Comparison of ENCODE assay signal across 25 cellular contexts in the genomic region with DNA sequence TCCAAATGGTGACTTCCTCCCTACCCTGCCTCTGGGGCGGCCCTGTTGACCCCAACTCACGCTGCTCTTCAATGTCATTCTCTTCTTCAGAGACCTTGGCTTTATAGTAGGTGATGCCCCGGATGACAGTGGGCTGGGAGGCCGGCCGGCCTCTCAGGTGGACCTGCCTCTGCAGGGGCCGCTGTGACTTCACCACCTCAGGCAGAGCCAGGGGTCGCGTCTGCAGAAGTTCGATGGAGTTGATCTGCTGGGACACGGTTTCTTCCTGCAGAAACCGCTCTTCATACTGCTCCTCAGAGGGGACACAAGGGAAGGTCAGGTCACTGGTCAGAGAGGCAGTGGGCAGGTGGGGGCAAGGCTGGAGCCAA. TPM values are rescaled to one million over a fixed set of nuclear protein-coding genes. Genes with fewer than 3 reads are reported as not detected.
DNase-seq lines count a peak whose midpoint lies in the region; ATAC-seq, FAIRE-seq and TF ChIP-seq lines count a peak whose summit lies in the region.
"Had no signal": no experiment of that assay in that cellular context is flagged by ENCODE, and none has a peak within 500 bp of the region (broad histone marks: within the 10 kb centered on the region; RNA-seq: fewer than 3 reads in every experiment).

No MANE protein-coding gene starts in this region.

- H3K56ac ChIP-seq in mesendoderm (ENCODE audit: low read length), result no peak overlapping the region

- TF ChIP-seq EP300 in HepG2 (IDR thresholded peaks at IDR 0.05; ENCODE audit: low read depth in 2 of 2, low read length in 2 of 2), result no peak
- no peak for TF ChIP-seq EP300 in HepG2 (CRISPR knock-in tag; IDR thresholded peaks at IDR 0.05; ENCODE audit: borderline replicate concordance)

- POLR2A ChIA-PET in HepG2 (lab: Yijun Ruan, JAX), result no interaction called here

- H3K79me1 ChIP-seq in mesendoderm (ENCODE audit: low read length), result no peaks in the 10 kb centered on the region

- H3K27me3 ChIP-seq in HepG2 (ENCODE audit: control insufficient read depth in 1 of 2, insufficient read depth in 2 of 2, low read length in 2 of 2), result peaks cover 6 to 31% of the 10 kb centered on the region in 2 experiments; a peak in 4 of 5 replicates
- H3K27me3 ChIP-seq in right lobe of liver, result no peaks in the 10 kb centered on the region
- H3K27me3 ChIP-seq in mesendoderm (ENCODE audit: insufficient read depth, low read length, poor library complexity), result no peaks in the 10 kb centered on the region
- no peaks in the 10 kb centered on the region for H3K27me3 ChIP-seq in smooth muscle cell (ENCODE audit: low read depth)
- H3K27me3 ChIP-seq: BE2C, BLaER1 had no signal

- BruUV-seq in HepG2 (replicated peaks; lab: Mats Ljungman, UMichigan), result no TSS peak

- in situ Hi-C loops in HepG2 (cut with HindIII; ENCODE audit: extremely low pct_ligation_motif_present, low pct_unique_long_range_greater_than_20kb), result no loop called here

- H3K23ac ChIP-seq in mesendoderm (ENCODE audit: low read length), result peak overlapping the region; percentile 24

- ATAC-seq in HepG2 (no peak), right lobe of liver (no peak)
- ATAC-seq: A549, GM12878 had no signal

- DNase-seq in HepG2 (ENCODE audit: low spot score) (no peak), right lobe of liver (no peak), mesendoderm (no peak), NCI-H446 treated with DMSO at 0.1 percent for 48 hours (lab: John Stamatoyannopoulos, UW) (no peak), smooth muscle cell (lab: John Stamatoyannopoulos, UW; ENCODE audit: unreplicated experiment) (no peak)
- DNase-seq: BE2C; C1 segment of cervical spinal cord; CD4-positive, alpha-beta memory T cell; CD4-positive, CD25-positive, alpha-beta regulatory T cell; CD8-positive, alpha-beta memory T cell; COR-L47; DMS 273 treated with DMSO at 0.1 percent for 48 hours; DMS153; DMS53; DMS79; DND-41; EL; GDM1 had no signal

- H4K20me1 ChIP-seq in HepG2 (ENCODE audit: insufficient read depth, low read length), result no peaks in the 10 kb centered on the region
- H4K20me1 ChIP-seq in smooth muscle cell (ENCODE audit: low read depth), result no peaks in the 10 kb centered on the region
- H4K20me1 ChIP-seq: BLaER1 had no signal

- H3K9me3 ChIP-seq in HepG2 (ENCODE audit: low read length) (no peaks in the 10 kb centered on the region), right lobe of liver (no peaks in the 10 kb centered on the region), smooth muscle cell (replicated peaks; ENCODE audit: low read depth) (no peaks in the 10 kb centered on the region)
- H3K9me3 ChIP-seq: A549, BE2C, BLaER1 had no signal

- H3K4me2 ChIP-seq in HepG2 (ENCODE audit: low read depth, low read length), result no peak overlapping the region
- no peak overlapping the region for H3K4me2 ChIP-seq in mesendoderm (ENCODE audit: low read length)
- no peak overlapping the region for H3K4me2 ChIP-seq in smooth muscle cell
- H3K4me2 ChIP-seq: A549, BLaER1 had no signal

- CTCF ChIA-PET in HepG2 (lab: Yijun Ruan, JAX; ENCODE audit: low intra/inter-chr PET ratio, low total read pairs), result no interaction called here

- H2AFZ ChIP-seq in HepG2 (ENCODE audit: low read length) (no peak overlapping the region), smooth muscle cell (ENCODE audit: low read depth) (no peak overlapping the region)

- H3F3A ChIP-seq in smooth muscle cell (ENCODE audit: low read depth), result no peaks in the 10 kb centered on the region

- no peak overlapping the region for H3K18ac ChIP-seq in mesendoderm (ENCODE audit: low read length)

- no peaks in the 10 kb centered on the region for H3K36me3 ChIP-seq in HepG2 (replicated peaks in 1 of 2; ENCODE audit: control insufficient read depth in 1 of 2, insufficient read depth in 2 of 2, low read length in 2 of 2)
- H3K36me3 ChIP-seq in right lobe of liver, result no peaks in the 10 kb centered on the region
- no peaks in the 10 kb centered on the region for H3K36me3 ChIP-seq in mesendoderm (ENCODE audit: control insufficient read depth, insufficient read depth, low read length)
- no peaks in the 10 kb centered on the region for H3K36me3 ChIP-seq in smooth muscle cell (ENCODE audit: low read depth)
- H3K36me3 ChIP-seq: BE2C, BLaER1 had no signal

- H2BK15ac ChIP-seq in mesendoderm (replicated peaks; ENCODE audit: low read depth), result no peak overlapping the region

- TF ChIP-seq CTCF in HepG2 (CRISPR knock-in tag; IDR thresholded peaks at IDR 0.05), result no peak
- TF ChIP-seq CTCF in right lobe of liver (IDR thresholded peaks at IDR 0.05), result no peak
- TF ChIP-seq CTCF in smooth muscle cell (IDR thresholded peaks at IDR 0.05; ENCODE audit: borderline replicate concordance, insufficient read depth, poor library complexity, severe bottlenecking), result no peak

- H4K8ac ChIP-seq in mesendoderm (ENCODE audit: low read depth, low read length), result no peak overlapping the region

- H3K9ac ChIP-seq in HepG2 (ENCODE audit: insufficient read depth, low read depth, low read length), result no peak overlapping the region
- no peak overlapping the region for H3K9ac ChIP-seq in mesendoderm (ENCODE audit: low read length)
- H3K9ac ChIP-seq in smooth muscle cell (ENCODE audit: low read depth), result no peak overlapping the region
- H3K9ac ChIP-seq: BLaER1 had no signal

- 100% methylated on average over 1 of the region's 11 CpGs for WGBS in HepG2 (ENCODE audit: low lambda C conversion rate)
- WGBS in right lobe of liver (ENCODE audit: insufficient coverage, low coverage, low lambda C conversion rate, missing lambda C conversion rate), result 90% methylated on average over 2 of the region's 11 CpGs
- no CpG with 5 or more reads among the region's 11 CpGs for whole genome bisulfite sequencing in mesendoderm (ENCODE audit: extremely low coverage, insufficient coverage, low lambda C conversion rate)
- WGBS in smooth muscle cell (ENCODE audit: low lambda C conversion rate), result 99% methylated on average over 11 of the region's 11 CpGs

- H4K5ac ChIP-seq in mesendoderm (ENCODE audit: low read length), result no peak overlapping the region

- H2AK5ac ChIP-seq in mesendoderm (ENCODE audit: low read length), result no peak overlapping the region

- H3K79me2 ChIP-seq in HepG2 (ENCODE audit: insufficient read depth, low read length), result no peaks in the 10 kb centered on the region
- no peaks in the 10 kb centered on the region for H3K79me2 ChIP-seq in mesendoderm (ENCODE audit: control insufficient read depth, insufficient read depth, low read length)
- no peaks in the 10 kb centered on the region for H3K79me2 ChIP-seq in smooth muscle cell (ENCODE audit: low read depth)

- intact Hi-C loops in HepG2 (cut with micrococcal nuclease; ENCODE audit: unreplicated experiment) (no loop called here), right lobe of liver (cut with DNase I) (no loop called here)

- H3K4me3 ChIP-seq in HepG2 (replicated peaks in 1 of 3; ENCODE audit: insufficient read depth in 1 of 3, low read depth in 2 of 3, low read length in 3 of 3) (no peak overlapping the region), right lobe of liver (no peak overlapping the region), mesendoderm (ENCODE audit: low read length) (no peak overlapping the region), smooth muscle cell (no peak overlapping the region)
- H3K4me3 ChIP-seq: A549, BLaER1, GM12878 had no signal

- no peak overlapping the region for H3K4ac ChIP-seq in mesendoderm (ENCODE audit: low read depth, low read length)

- no peak for FAIRE-seq in HepG2 (lab: Jason Lieb, UNC)
- FAIRE-seq: A549, GM12878, GM12892, GM18507 had no signal

- H3K27ac ChIP-seq in HepG2 (ENCODE audit: extremely low read length, insufficient read depth, low read length) (no peak overlapping the region), right lobe of liver (no peak overlapping the region), mesendoderm (ENCODE audit: low read depth, low read length) (no peak overlapping the region), smooth muscle cell (ENCODE audit: low read depth) (no peak overlapping the region)
- H3K27ac ChIP-seq: 22Rv1, A549, BLaER1 had no signal

- TF ChIP-seq POLR2A in HepG2 (IDR thresholded peaks at IDR 0.05; ENCODE audit: insufficient read depth in 1 of 2, low read depth in 2 of 2, low read length in 2 of 2), result no peak
- no peak for TF ChIP-seq POLR2A in right lobe of liver (IDR thresholded peaks at IDR 0.05)

- H3K4me1 ChIP-seq in HepG2 (ENCODE audit: insufficient read depth, low read length), result no peaks in the 10 kb centered on the region
- H3K4me1 ChIP-seq in right lobe of liver, result no peaks in the 10 kb centered on the region
- no peaks in the 10 kb centered on the region for H3K4me1 ChIP-seq in mesendoderm (ENCODE audit: control insufficient read depth, low read depth, low read length)
- peaks cover 5% of the 10 kb centered on the region for H3K4me1 ChIP-seq in smooth muscle cell (ENCODE audit: low read depth)
- H3K4me1 ChIP-seq: BE2C had no signal

- H2BK120ac ChIP-seq in mesendoderm (ENCODE audit: low read depth, low read length), result no peak overlapping the region

- TF ChIP-seq RAD21 in HepG2 (CRISPR knock-in tag; IDR thresholded peaks at IDR 0.05), result no peak

- no peak overlapping the region for H2BK5ac ChIP-seq in mesendoderm (ENCODE audit: low read length)

RNA-seq across cellular contexts. Expression of gene OLFML2B, which starts 23.6 kb away (rescaled TPM):
- not detected in 2 replicates for total RNA-seq in HepG2 (2016; rRNA removed; fragmentation: Illumina TruSeq; extraction: Trizol)
- not detected in 2 replicates for total RNA-seq in HepG2 (2016; cell fraction: cytosol; rRNA removed; fragmentation: Illumina TruSeq; extraction: Trizol; ENCODE audit: low read depth)
- not detected in 2 replicates for total RNA-seq in HepG2 (2016; cell fraction: insoluble cytoplasmic fraction; rRNA removed; fragmentation: Illumina TruSeq; extraction: Trizol)
- total RNA-seq in HepG2 (2016; cell fraction: membrane; rRNA removed; fragmentation: Illumina TruSeq; extraction: Trizol), result not detected in 2 replicates
- total RNA-seq in HepG2 (2016; cell fraction: nucleus; rRNA removed; fragmentation: Illumina TruSeq; extraction: Trizol), result not detected in 2 replicates
- polyA plus RNA-seq in HepG2 (2011; rRNA removed), result not detected in 2 replicates
- not detected in 2 replicates for polyA plus RNA-seq in HepG2 (2011; cell fraction: cytosol; rRNA removed)
- not detected in 2 replicates for polyA plus RNA-seq in HepG2 (2011; cell fraction: nucleus; rRNA removed)
- not detected in 2 replicates for polyA plus RNA-seq in HepG2 (2012)
- not detected in 2 replicates for polyA plus RNA-seq in HepG2 (2016; cell fraction: cytosol; fragmentation: Illumina TruSeq; extraction: Trizol; ENCODE audit: low read depth)
- not detected in 2 replicates for polyA plus RNA-seq in HepG2 (2016; cell fraction: insoluble cytoplasmic fraction; fragmentation: Illumina TruSeq; extraction: Trizol; ENCODE audit: low read depth)
- not detected in 2 replicates for polyA plus RNA-seq in HepG2 (2016; cell fraction: membrane; fragmentation: Illumina TruSeq; extraction: Trizol; ENCODE audit: low read depth)
- not detected in 2 replicates for polyA plus RNA-seq in HepG2 (2016; cell fraction: nucleus; fragmentation: Illumina TruSeq; extraction: Trizol; ENCODE audit: insufficient read depth, low read depth)
- 0.05 TPM in 1 of 2 replicates, not detected in the other for polyA minus RNA-seq in HepG2 (2011; rRNA and poly(A)+ RNA removed; ENCODE audit: low replicate concordance)
- polyA minus RNA-seq in HepG2 (2011; cell fraction: cytosol; rRNA and poly(A)+ RNA removed), result not detected in 2 replicates
- polyA minus RNA-seq in HepG2 (2011; cell fraction: nucleus; rRNA and poly(A)+ RNA removed), result not detected in 2 replicates
- 1 to 10 TPM in 3 of 6 experiments, under 1 TPM in 3; 0.37 to 2.1 (median 1.3) TPM for total RNA-seq in right lobe of liver
- 2.4 TPM for polyA plus RNA-seq in mesendoderm (2013, experiment 1 of 2)
- polyA plus RNA-seq in mesendoderm (2013, experiment 2 of 2), result 2.8 TPM
- 2.2 and 5.9 TPM in 2 replicates for total RNA-seq in smooth muscle cell
- 6.0 and 9.7 TPM in 2 replicates for polyA plus RNA-seq in smooth muscle cell
- total RNA-seq: CD4-positive, CD25-positive, alpha-beta regulatory T cell; G401; GM12878 had no signal
- polyA plus RNA-seq: CD4-positive, alpha-beta memory T cell; CD8-positive, alpha-beta memory T cell; GM12878 had no signal
